30 cellular contexts compared by ENCODE assay signal in genomic region chr16:5193877-5194276, GRCh38.
"Had no signal": no experiment of that assay in that cellular context is flagged by ENCODE, and none has a peak within 500 bp of the region (broad histone marks: within the 10 kb centered on the region; RNA-seq: fewer than 3 reads in every experiment).

No MANE protein-coding gene starts in this region.

- DNase-seq: activated B cell treated with CpG ODN at 0.5 μM for 24 hours; activated CD4-positive, alpha-beta memory T cell treated with anti-CD3 and anti-CD28 coated beads for 36 hours; activated CD4-positive, alpha-beta T cell treated with anti-CD3 and anti-CD28 coated beads for 4 hours; activated CD4-positive, alpha-beta T cell treated with anti-CD3 and anti-CD28 coated beads, Interleukin-2, amount 10 ng/mL, durations not matched to agents 24 days and 14 days; activated CD4-positive, alpha-beta T cell treated with anti-CD3 and anti-CD28 coated beads, Interleukin-2, amount 50 U/mL, for 1 hour; activated CD4-positive, alpha-beta T cell treated with anti-CD3 and anti-CD28 coated beads, Interleukin-2, amount 50 U/mL, for 4 hours; activated CD4-positive, CD25-positive, alpha-beta regulatory T cell treated with anti-CD3 and anti-CD28 coated beads, Interleukin-2, amount 50 U/mL, for 72 hours; activated CD8-positive, alpha-beta memory T cell treated with anti-CD3 and anti-CD28 coated beads, Interleukin-2, amount 50 U/mL, for 4 hours; activated CD8-positive, alpha-beta T cell treated with anti-CD3 and anti-CD28 coated beads for 36 hours; activated effector memory CD4-positive, alpha-beta T cell treated with anti-CD3 and anti-CD28 coated beads, Interleukin-2, amount 50 U/mL, for 16 hours; activated gamma-delta T cell treated with Interleukin-2 at 50 U/mL for 16 hours; activated naive CD4-positive, alpha-beta T cell; activated naive CD4-positive, alpha-beta T cell treated with anti-CD3 and anti-CD28 coated beads for 36 hours; activated naive CD4-positive, alpha-beta T cell treated with anti-CD3 and anti-CD28 coated beads, Interleukin-2, amount 50 U/mL, for 16 hours; activated naive CD8-positive, alpha-beta T cell treated with anti-CD3 and anti-CD28 coated beads for 36 hours; activated T-cell treated with anti-CD3 and anti-CD28 coated beads for 4 hours; activated T-cell treated with anti-CD3 and anti-CD28 coated beads, Interleukin-2, amount 50 U/mL, for 1 hour; activated T-cell treated with anti-CD3 and anti-CD28 coated beads, Interleukin-2, amount 50 U/mL, for 4 hours; activated T-cell treated with anti-CD3 and anti-CD28 coated beads, Interleukin-2, amount 50 U/mL, for 72 hours; adrenal gland; amniotic stem cell; aorta; body of pancreas; brain microvascular endothelial cell; central memory CD4-positive, alpha-beta T cell; T-helper 1 cell; T-helper 2 cell; T-helper 9 cell had no signal

- ATAC-seq: activated CD8-positive, alpha-beta T cell treated with anti-CD3 and anti-CD28 coated beads for 36 hours; activated naive CD4-positive, alpha-beta T cell treated with anti-CD3 and anti-CD28 coated beads, Interleukin-2, amount 50 U/mL, for 72 hours; activated T-cell treated with anti-CD3 and anti-CD28 coated beads, Interleukin-2, amount 50 U/mL, for 4 hours; activated T-cell treated with anti-CD3 and anti-CD28 coated beads, Interleukin-2, amount 50 U/mL, for 72 hours; activated T-helper 17 cell treated with anti-CD3 and anti-CD28 coated beads, Interleukin-2, amount 50 U/mL, for 72 hours; body of pancreas had no signal
